ENCODE assay signal across 8 cellular contexts in genomic region chr18:68721681-68722583, GRCh38. TPM values are rescaled to one million over a fixed set of nuclear protein-coding genes. Genes with fewer than 3 reads are reported as not detected.
A peak's percentile ranks its signal among the peaks of the same experiment; 100 is the strongest.
DNase-seq lines count a peak whose midpoint lies in the region; ATAC-seq and TF ChIP-seq lines count a peak whose summit lies in the region.

No MANE protein-coding gene starts in this region.

- H2BK5ac ChIP-seq in neuronal stem cell (ENCODE audit: low read length), result no peak overlapping the region

- no peak overlapping the region for H2AFZ ChIP-seq in neuronal stem cell (ENCODE audit: low read length)

- ATAC-seq in activated CD4-positive, alpha-beta T cell treated with anti-CD3 and anti-CD28 coated beads for 36 hours, result peak; percentile 91
- ATAC-seq in HG03045 (IDR thresholded peaks at IDR 0.05; ENCODE audit: unreplicated experiment) (peak; percentile 90), activated B cell treated with CpG ODN at 0.5 μM for 24 hours (ENCODE audit: low read depth) (no peak), memory B cell (ENCODE audit: low read depth) (peak; percentile 46)

- H2BK120ac ChIP-seq in neuronal stem cell (ENCODE audit: low read depth, low read length), result no peak overlapping the region

- no peaks in the 10 kb centered on the region for H3K27me3 ChIP-seq in neuronal stem cell (ENCODE audit: control insufficient read depth in 3 of 3, insufficient read depth in 3 of 3, low read depth in 1 of 3, low read length in 3 of 3)

- no peak overlapping the region for H3K18ac ChIP-seq in neuronal stem cell (ENCODE audit: low read length)

- peak overlapping the region; percentile 87 for H3K27ac Mint-ChIP-seq in activated CD4-positive, alpha-beta T cell treated with anti-CD3 and anti-CD28 coated beads for 36 hours
- H3K27ac Mint-ChIP-seq in activated B cell treated with CpG ODN at 0.5 μM for 24 hours (peak overlapping the region; percentile 37), memory B cell (peak overlapping the region; percentile 64)

- H3K9ac ChIP-seq in neuronal stem cell (ENCODE audit: low read depth, low read length, poor library complexity), result no peak overlapping the region

- peaks cover 0 to 9% of the 10 kb centered on the region in 2 donors for H3K9me3 ChIP-seq in neuronal stem cell (replicated peaks in 1 of 2; ENCODE audit: control insufficient read depth in 2 of 2, insufficient read depth in 1 of 2, low read depth in 1 of 2, low read length in 2 of 2)

- H3K79me1 ChIP-seq in neuronal stem cell (ENCODE audit: low read depth, low read length), result no peaks in the 10 kb centered on the region

- peaks cover 2 to 17% of the 10 kb centered on the region in 2 donors for H3K36me3 ChIP-seq in neuronal stem cell (replicated peaks in 1 of 2; ENCODE audit: control insufficient read depth in 2 of 2, insufficient read depth in 2 of 2, low read length in 2 of 2)

- no peak overlapping the region for H2AK5ac ChIP-seq in neuronal stem cell (ENCODE audit: low read depth, low read length)

- POLR2A ChIA-PET in activated CD4-positive, alpha-beta T cell treated with anti-CD3 and anti-CD28 coated beads for 36 hours (lab: Charles Lee), result no interaction called here
- POLR2A ChIA-PET in activated B cell treated with CpG ODN at 0.5 μM for 24 hours (lab: Charles Lee), result no interaction called here

- intact Hi-C loops in activated CD4-positive, alpha-beta T cell treated with anti-CD3 and anti-CD28 coated beads for 36 hours (cut with DNase I, micrococcal nuclease), result no loop called here
- intact Hi-C loops in activated B cell treated with CpG ODN at 0.5 μM for 24 hours (cut with micrococcal nuclease), result no loop called here

- no peak for TF ChIP-seq CTCF in activated B cell treated with CpG ODN at 0.5 μM for 24 hours (IDR thresholded peaks at IDR 0.05)

- peaks cover 28% of the 10 kb centered on the region for H3K4me1 Mint-ChIP-seq in activated CD4-positive, alpha-beta T cell treated with anti-CD3 and anti-CD28 coated beads for 36 hours
- peaks cover 24% of the 10 kb centered on the region for H3K4me1 Mint-ChIP-seq in activated B cell treated with CpG ODN at 0.5 μM for 24 hours
- H3K4me1 Mint-ChIP-seq in memory B cell, result peaks cover 15% of the 10 kb centered on the region

- no peaks in the 10 kb centered on the region for H3K9me3 Mint-ChIP-seq in activated CD4-positive, alpha-beta T cell treated with anti-CD3 and anti-CD28 coated beads for 36 hours (ENCODE audit: low read depth)
- H3K9me3 Mint-ChIP-seq in activated B cell treated with CpG ODN at 0.5 μM for 24 hours (no peaks in the 10 kb centered on the region), memory B cell (peaks cover 4% of the 10 kb centered on the region)

- DNase-seq in activated CD4-positive, alpha-beta T cell treated with anti-CD3 and anti-CD28 coated beads for 36 hours, result no peak
- DNase-seq in activated CD4-positive, alpha-beta T cell treated with anti-CD3 and anti-CD28 coated beads for 1 hour, result no peak
- DNase-seq in activated B cell treated with CpG ODN at 0.5 μM for 24 hours, result no peak
- no peak for DNase-seq in memory B cell (ENCODE audit: low spot score in 2 of 2)
- DNase-seq in neuronal stem cell (ENCODE audit: low spot score), result no peak
- no peak for DNase-seq in DMS153 (lab: John Stamatoyannopoulos, UW)
- no peak for DNase-seq in HuH-7.5 (ENCODE audit: low spot score)

- H3K4me1 ChIP-seq in neuronal stem cell (ENCODE audit: control insufficient read depth in 2 of 2, insufficient read depth in 1 of 2, low read depth in 1 of 2, low read length in 2 of 2), result no peaks in the 10 kb centered on the region

- CTCF ChIA-PET in activated CD4-positive, alpha-beta T cell treated with anti-CD3 and anti-CD28 coated beads for 36 hours (lab: Charles Lee), result interaction anchor here (0.7 to 0.8 kb wide), 3 partner anchors 13 to 992 kb away, joined by 3 read pairs; no protein-coding TSS in a partner anchor
- CTCF ChIA-PET in activated B cell treated with CpG ODN at 0.5 μM for 24 hours (lab: Charles Lee), result no interaction called here

- no peak overlapping the region for H3K4me3 ChIP-seq in neuronal stem cell (ENCODE audit: low read length in 2 of 2)

- H3K27me3 Mint-ChIP-seq in activated CD4-positive, alpha-beta T cell treated with anti-CD3 and anti-CD28 coated beads for 36 hours, result no peaks in the 10 kb centered on the region
- H3K27me3 Mint-ChIP-seq in activated B cell treated with CpG ODN at 0.5 μM for 24 hours, result no peaks in the 10 kb centered on the region
- no peaks in the 10 kb centered on the region for H3K27me3 Mint-ChIP-seq in memory B cell

- no peak overlapping the region for H3K4me2 ChIP-seq in neuronal stem cell (ENCODE audit: insufficient read depth, low read length, poor library complexity, severe bottlenecking)

- no peak overlapping the region for H4K8ac ChIP-seq in neuronal stem cell (ENCODE audit: low read depth, low read length)

- H3K23ac ChIP-seq in neuronal stem cell (ENCODE audit: low read depth, low read length, poor library complexity), result no peak overlapping the region

- H2BK12ac ChIP-seq in neuronal stem cell (ENCODE audit: low read length), result no peak overlapping the region

- no CpG with 5 or more reads among the region's 8 CpGs for WGBS in neuronal stem cell (ENCODE audit: extremely low coverage in 2 of 2, insufficient read length in 2 of 2, insufficient replicate concordance in 1 of 2), 2 donors

- H3K14ac ChIP-seq in neuronal stem cell (ENCODE audit: low read length), result no peak overlapping the region

- peaks cover 4% of the 10 kb centered on the region for H3K36me3 Mint-ChIP-seq in activated CD4-positive, alpha-beta T cell treated with anti-CD3 and anti-CD28 coated beads for 36 hours (ENCODE audit: low read depth)
- H3K36me3 Mint-ChIP-seq in activated B cell treated with CpG ODN at 0.5 μM for 24 hours (ENCODE audit: low read depth) (peaks cover 2% of the 10 kb centered on the region), memory B cell (peaks cover 9% of the 10 kb centered on the region)

- no peak overlapping the region for H2BK15ac ChIP-seq in neuronal stem cell (ENCODE audit: low read length)

- H3K4me3 Mint-ChIP-seq in activated CD4-positive, alpha-beta T cell treated with anti-CD3 and anti-CD28 coated beads for 36 hours, result peak overlapping the region; percentile 67
- peak overlapping the region; percentile 72 for H3K4me3 Mint-ChIP-seq in activated B cell treated with CpG ODN at 0.5 μM for 24 hours
- peak overlapping the region; percentile 80 for H3K4me3 Mint-ChIP-seq in memory B cell

- H3K4ac ChIP-seq in neuronal stem cell (ENCODE audit: low read length), result no peak overlapping the region

- H3K27ac ChIP-seq in neuronal stem cell (replicated peaks; ENCODE audit: low read length), result no peak overlapping the region

- no peak overlapping the region for H4K91ac ChIP-seq in neuronal stem cell (ENCODE audit: low read depth, low read length, poor library complexity)

RNA-seq across cellular contexts. Expression of gene TMX3, which starts 7.0 kb away (rescaled TPM):
- 10 to 100 TPM; 46.9 to 49.9 TPM for total RNA-seq in activated CD4-positive, alpha-beta T cell treated with anti-CD3 and anti-CD28 coated beads for 36 hours
- 47.0 and 59.9 TPM in 2 replicates for total RNA-seq in activated B cell treated with CpG ODN at 0.5 μM for 24 hours
- polyA plus RNA-seq in neuronal stem cell (2013, experiment 1 of 2), result 26.9 TPM
- polyA plus RNA-seq in neuronal stem cell (2013, experiment 2 of 2), result 27.7 TPM

Comparison
In these comparisons a context has a peak if more than half of its experiments do, and no peak if none do; other contexts are left out.
1. H3K27ac Mint-ChIP-seq: peak in every context shown above with its lines; median percentile 87 in activated CD4-positive, alpha-beta T cell treated with anti-CD3 and anti-CD28 coated beads for 36 hours; 64 in memory B cell; 37 in activated B cell treated with CpG ODN at 0.5 μM for 24 hours.